In the genomic region with DNA sequence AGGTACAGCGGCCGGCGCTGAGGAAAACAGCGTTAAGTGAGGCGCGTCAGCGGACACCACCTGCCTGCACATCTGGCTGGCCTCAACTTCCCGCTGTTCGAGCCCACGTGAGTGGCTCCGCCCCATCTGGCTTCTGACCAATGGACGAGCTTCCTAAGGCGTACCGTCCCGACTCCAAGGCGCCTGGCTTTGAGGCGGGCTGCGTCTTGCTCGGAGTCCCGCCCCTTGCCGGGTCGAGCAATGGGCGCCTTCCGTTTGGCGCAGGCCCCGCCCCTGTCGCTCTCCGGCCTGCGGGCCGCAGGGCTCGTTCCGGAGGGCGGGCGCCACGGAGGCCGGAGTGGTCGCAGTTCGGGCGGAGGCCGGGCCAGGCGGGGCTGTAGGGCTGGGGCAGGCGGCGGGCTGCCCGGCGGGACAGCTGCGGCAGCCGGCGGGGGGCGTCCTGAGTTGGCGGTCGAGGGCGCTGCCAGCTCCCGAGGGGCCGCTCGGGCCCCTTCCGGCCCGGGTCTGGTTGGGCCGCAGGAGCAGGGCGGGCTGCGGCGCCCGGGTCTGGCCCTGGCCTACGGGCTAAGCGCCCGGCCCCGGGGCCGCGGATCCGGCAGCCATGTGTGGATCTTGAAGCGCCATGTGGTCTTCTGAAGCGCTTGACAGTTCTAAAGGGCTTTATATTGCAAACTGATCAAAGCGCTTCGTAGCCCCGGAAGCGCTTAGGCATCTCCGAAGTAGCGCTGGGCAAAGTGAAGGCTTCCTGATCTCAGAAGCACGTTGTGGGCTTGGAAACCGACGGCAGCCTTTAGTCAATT, we compare ENCODE assay signal across 8 cellular contexts. TPM values are rescaled to one million over a fixed set of nuclear protein-coding genes. Genes with fewer than 3 reads are reported as not detected.
DNase-seq lines count a peak whose midpoint lies in the region; ATAC-seq and TF ChIP-seq lines count a peak whose summit lies in the region.

A gene with protein sequence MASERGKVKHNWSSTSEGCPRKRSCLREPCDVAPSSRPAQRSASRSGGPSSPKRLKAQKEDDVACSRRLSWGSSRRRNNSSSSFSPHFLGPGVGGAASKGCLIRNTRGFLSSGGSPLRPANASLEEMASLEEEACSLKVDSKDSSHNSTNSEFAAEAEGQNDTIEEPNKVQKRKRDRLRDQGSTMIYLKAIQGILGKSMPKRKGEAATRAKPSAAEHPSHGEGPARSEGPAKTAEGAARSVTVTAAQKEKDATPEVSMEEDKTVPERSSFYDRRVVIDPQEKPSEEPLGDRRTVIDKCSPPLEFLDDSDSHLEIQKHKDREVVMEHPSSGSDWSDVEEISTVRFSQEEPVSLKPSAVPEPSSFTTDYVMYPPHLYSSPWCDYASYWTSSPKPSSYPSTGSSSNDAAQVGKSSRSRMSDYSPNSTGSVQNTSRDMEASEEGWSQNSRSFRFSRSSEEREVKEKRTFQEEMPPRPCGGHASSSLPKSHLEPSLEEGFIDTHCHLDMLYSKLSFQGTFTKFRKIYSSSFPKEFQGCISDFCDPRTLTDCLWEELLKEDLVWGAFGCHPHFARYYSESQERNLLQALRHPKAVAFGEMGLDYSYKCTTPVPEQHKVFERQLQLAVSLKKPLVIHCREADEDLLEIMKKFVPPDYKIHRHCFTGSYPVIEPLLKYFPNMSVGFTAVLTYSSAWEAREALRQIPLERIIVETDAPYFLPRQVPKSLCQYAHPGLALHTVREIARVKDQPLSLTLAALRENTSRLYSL (plus strand): TSS at position 276 of the 800 bp plus-strand sequence. CDS start 742 bp downstream, outside the sequence.

- peaks cover 13% of the 10 kb centered on the region for H3K9me3 ChIP-seq in DND-41 (ENCODE audit: insufficient read depth, low read length, severe bottlenecking)
- H3K9me3 ChIP-seq in KOPT-K1 (ENCODE audit: insufficient read depth, low read length, poor library complexity, severe bottlenecking) = peaks cover 16% of the 10 kb centered on the region
- H3K9me3 ChIP-seq in Peyer's patch = peaks cover 0 to 9% (median 0%) of the 10 kb centered on the region in 4 donors
- H3K9me3 ChIP-seq in esophagus muscularis mucosa = peaks cover 0 to 21% (median 10%) of the 10 kb centered on the region in 4 donors
- peaks cover 0 to 10% of the 10 kb centered on the region in 2 donors for H3K9me3 ChIP-seq in muscle layer of duodenum (ENCODE audit: control insufficient read depth in 1 of 2, low read length in 2 of 2)

- 1% methylated on average over 21 of the region's 80 CpGs for WGBS in esophagus muscularis mucosa

- peaks cover 26% of the 10 kb centered on the region; the same call in 1 of the 2 replicates for H4K20me1 ChIP-seq in DND-41 (ENCODE audit: insufficient read depth, low read length)

- H3K27me3 Mint-ChIP-seq in activated T-cell treated with anti-CD3 and anti-CD28 coated beads, Interleukin-2, amount 50 U/mL, for 4 hours (ENCODE audit: low read depth) = no peaks in the 10 kb centered on the region

- peak within 1 kb of the TSS; percentile 95 for H3K27ac ChIP-seq in DND-41 (ENCODE audit: low read length)
- H3K27ac ChIP-seq in KOPT-K1 (ENCODE audit: low read depth, low read length, poor library complexity, severe bottlenecking) = peak within 1 kb of the TSS; percentile 83
- peak within 1 kb of the TSS; percentile 91 to 99 (median 94) for H3K27ac ChIP-seq in Peyer's patch
- H3K27ac ChIP-seq in esophagus muscularis mucosa (replicated peaks in 1 of 4) = peak within 1 kb of the TSS; percentile 86 to 97 (median 96)
- H3K27ac ChIP-seq in muscle layer of duodenum (ENCODE audit: low read length) = peak within 1 kb of the TSS; percentile 90

- peak within 1 kb of the TSS; percentile 98 for H3K4me3 Mint-ChIP-seq in activated T-cell treated with anti-CD3 and anti-CD28 coated beads, Interleukin-2, amount 50 U/mL, for 4 hours

- H3K36me3 ChIP-seq in DND-41 (ENCODE audit: insufficient read depth, low read length) (peaks cover 39% of the 10 kb centered on the region), KOPT-K1 (ENCODE audit: insufficient read depth, low read length) (peaks cover 32% of the 10 kb centered on the region), Peyer's patch (peaks cover 0 to 22% (median 0%) of the 10 kb centered on the region in 3 donors), esophagus muscularis mucosa (peaks cover 0 to 23% (median 14%) of the 10 kb centered on the region in 4 donors), muscle layer of duodenum (ENCODE audit: control insufficient read depth in 1 of 2, insufficient read depth in 2 of 2, low read length in 2 of 2) (peaks cover 3 to 17% of the 10 kb centered on the region in 2 donors)

- peak within 1 kb of the TSS; percentile 84 for H3K4me2 ChIP-seq in DND-41 (ENCODE audit: insufficient read depth, low read length)

- peaks cover 21% of the 10 kb centered on the region for H3K36me3 Mint-ChIP-seq in activated T-cell treated with anti-CD3 and anti-CD28 coated beads, Interleukin-2, amount 50 U/mL, for 4 hours (ENCODE audit: insufficient read depth)

- H3K4me1 ChIP-seq in DND-41 (ENCODE audit: insufficient read depth, low read length) (peaks cover 54% of the 10 kb centered on the region), Peyer's patch (peaks cover 0 to 33% (median 5%) of the 10 kb centered on the region in 4 donors), esophagus muscularis mucosa (peaks cover 17 to 52% (median 43%) of the 10 kb centered on the region in 4 donors), muscle layer of duodenum (ENCODE audit: control insufficient read depth in 1 of 2, insufficient read depth in 2 of 2, low read length in 2 of 2) (peaks cover 14 to 25% of the 10 kb centered on the region in 2 donors)

- H3K4me3 ChIP-seq in DND-41 (ENCODE audit: low read depth in 1 of 2, low read length in 2 of 2) (peak within 1 kb of the TSS; percentile 83 to 99), Peyer's patch (peak within 1 kb of the TSS; percentile 90 to 99 (median 95)), esophagus muscularis mucosa (peak within 1 kb of the TSS; percentile 79 to 100 (median 92)), muscle layer of duodenum (ENCODE audit: low read depth in 1 of 2, low read length in 2 of 2) (peak within 1 kb of the TSS; percentile 91 to 95)

- TF ChIP-seq EP300 in esophagus muscularis mucosa (IDR thresholded peaks at IDR 0.05) = no peak

- H3K27me3 ChIP-seq in DND-41 (ENCODE audit: insufficient read depth, low read length, poor library complexity) = no peaks in the 10 kb centered on the region
- H3K27me3 ChIP-seq in Peyer's patch = no peaks in the 10 kb centered on the region
- no peaks in the 10 kb centered on the region for H3K27me3 ChIP-seq in esophagus muscularis mucosa
- no peaks in the 10 kb centered on the region for H3K27me3 ChIP-seq in muscle layer of duodenum (ENCODE audit: low read depth, low read length)

- TF ChIP-seq POLR2A in Peyer's patch (IDR thresholded peaks at IDR 0.05) (peak; percentile 71 to 88), esophagus muscularis mucosa (IDR thresholded peaks at IDR 0.05; ENCODE audit: low read depth) (peak; percentile 43)

- H3K9ac ChIP-seq in DND-41 (ENCODE audit: low read depth, low read length) = peak within 1 kb of the TSS; percentile 91

- peaks cover 60% of the 10 kb centered on the region for H3K4me1 Mint-ChIP-seq in activated T-cell treated with anti-CD3 and anti-CD28 coated beads, Interleukin-2, amount 50 U/mL, for 4 hours (ENCODE audit: low read depth)

- TF ChIP-seq CTCF in DND-41 (IDR thresholded peaks at IDR 0.05; ENCODE audit: borderline replicate concordance, extremely low read depth, low read length, poor library complexity, severe bottlenecking) (no peak), Peyer's patch (IDR thresholded peaks at IDR 0.05) (no peak), esophagus muscularis mucosa (IDR thresholded peaks at IDR 0.05) (peak in 1 of 3 experiments; percentile 7)

- peaks cover 10% of the 10 kb centered on the region for H3K9me3 Mint-ChIP-seq in activated T-cell treated with anti-CD3 and anti-CD28 coated beads, Interleukin-2, amount 50 U/mL, for 4 hours

- intact Hi-C loops in esophagus muscularis mucosa (cut with DNase I) = loop anchor here (5.0 kb wide), 1 partner anchor 226 kb away; no protein-coding TSS in a partner anchor

- ATAC-seq in DND-41 (ENCODE audit: insufficient read depth, low read depth) (peak; percentile 97), GM21825 (IDR thresholded peaks at IDR 0.05; ENCODE audit: unreplicated experiment) (peak; percentile 97)
- ATAC-seq in activated T-cell treated with anti-CD3 and anti-CD28 coated beads, Interleukin-2, amount 50 U/mL, for 4 hours = peak; percentile 96

- H3K79me2 ChIP-seq in DND-41 (ENCODE audit: insufficient read depth, low read length) = peaks cover 52% of the 10 kb centered on the region

- DNase-seq in DND-41 (peak; percentile 98), Peyer's patch (peak; percentile 96 to 99 (median 97)), esophagus muscularis mucosa (ENCODE audit: extremely low spot score) (peak; percentile 98)
- DNase-seq in activated T-cell treated with anti-CD3 and anti-CD28 coated beads, Interleukin-2, amount 50 U/mL, for 4 hours = peak; percentile 91
- peak; percentile 81 for DNase-seq in stimulated activated CD8-positive, alpha-beta memory T cell treated with anti-CD3 and anti-CD28 coated beads, Interleukin-7, amount 100 ng/mL, for 24 hours (ENCODE audit: low read depth)

- peak within 1 kb of the TSS; percentile 93 for H2AFZ ChIP-seq in DND-41 (ENCODE audit: low read depth, low read length)

RNA-seq across cellular contexts. Expression of the gene that starts here (rescaled TPM):
- total RNA-seq in Peyer's patch (10 to 100 TPM; 30.3 to 52.8 (median 36.9) TPM), esophagus muscularis mucosa (10 to 100 TPM; 15.0 to 24.6 (median 16.7) TPM)
- total RNA-seq in activated T-cell treated with anti-CD3 and anti-CD28 coated beads, Interleukin-2, amount 50 U/mL, for 4 hours = 10 to 100 TPM; 66.5 to 70.2 (median 66.5) TPM

Comparison
In these comparisons a context has a peak if more than half of its experiments do, and no peak if none do; other contexts are left out.
1. Peak in every context shown above with its lines: DNase-seq, ATAC-seq, H3K4me3 ChIP-seq and H3K27ac ChIP-seq.